In genomic region chr19:33421368-33421767, GRCh38 we compare ENCODE assay signal across 39 cellular contexts.
"Had no signal": no experiment of that assay in that cellular context is flagged by ENCODE, and none has a peak within 500 bp of the region (broad histone marks: within the 10 kb centered on the region; RNA-seq: fewer than 3 reads in every experiment).

No MANE protein-coding gene starts in this region.

- H3K4me1 ChIP-seq: adrenal gland, ascending aorta, body of pancreas, breast epithelium had no signal

- H3K4me3 ChIP-seq: adrenal gland, ascending aorta, body of pancreas, breast epithelium, cardiac muscle cell had no signal

- H3K4me3 Mint-ChIP-seq: activated naive CD4-positive, alpha-beta T cell treated with anti-CD3 and anti-CD28 coated beads for 36 hours; activated naive CD4-positive, alpha-beta T cell treated with anti-CD3 and anti-CD28 coated beads, Interleukin-2, amount 10 ng/mL, durations not matched to agents 7 days and 5 days; activated naive CD4-positive, alpha-beta T cell treated with anti-CD3 and anti-CD28 coated beads, Interleukin-2, amount 50 U/mL, for 24 hours; activated naive CD8-positive, alpha-beta T cell; activated naive CD8-positive, alpha-beta T cell treated with anti-CD3 and anti-CD28 coated beads for 36 hours; activated naive CD8-positive, alpha-beta T cell treated with anti-CD3 and anti-CD28 coated beads, Interleukin-2, amount 10 ng/mL, durations not matched to agents 7 days and 5 days; activated naive CD8-positive, alpha-beta T cell treated with anti-CD3 and anti-CD28 coated beads, Interleukin-2, amount 50 U/mL, for 24 hours; activated T-cell treated with anti-CD3 and anti-CD28 coated beads, Interleukin-2, amount 50 U/mL, for 24 hours; activated T-cell treated with anti-CD3 and anti-CD28 coated beads, Interleukin-2, amount 50 U/mL, for 4 hours; activated T-cell treated with anti-CD3 and anti-CD28 coated beads, Interleukin-2, amount 50 U/mL, for 72 hours; activated T-helper 1 cell treated with anti-CD3 and anti-CD28 coated beads, Interleukin-12 subunit alpha, Interleukin-12 subunit beta, Interleukin-2, Interleukin-4 antibody, amounts not matched to agents 30 ng/mL and 10 ng/mL and 1 ng/mL, durations not matched to agents 14 hours and 24 hours and 36 hours; activated T-helper 17 cell treated with anti-CD3 and anti-CD28 coated beads, Interleukin-2, amount 50 U/mL, for 72 hours; brain; central memory CD8-positive, alpha-beta T cell had no signal

- DNase-seq: activated effector memory CD4-positive, alpha-beta T cell treated with anti-CD3 and anti-CD28 coated beads, Interleukin-2, amount 50 U/mL, for 16 hours; activated effector memory CD4-positive, alpha-beta T cell treated with Interleukin-2 at 50 U/mL for 16 hours; activated gamma-delta T cell; activated gamma-delta T cell treated with Interleukin-2 at 50 U/mL for 16 hours; activated naive CD4-positive, alpha-beta T cell; activated naive CD4-positive, alpha-beta T cell treated with anti-CD3 and anti-CD28 coated beads for 36 hours; activated naive CD4-positive, alpha-beta T cell treated with anti-CD3 and anti-CD28 coated beads, Interleukin-2, amount 10 ng/mL, durations not matched to agents 7 days and 5 days; activated naive CD4-positive, alpha-beta T cell treated with anti-CD3 and anti-CD28 coated beads, Interleukin-2, amount 50 U/mL, for 16 hours; activated naive CD4-positive, alpha-beta T cell treated with Interleukin-2 at 50 U/mL for 16 hours; activated naive CD8-positive, alpha-beta T cell treated with anti-CD3 and anti-CD28 coated beads for 36 hours; activated naive CD8-positive, alpha-beta T cell treated with anti-CD3 and anti-CD28 coated beads, Interleukin-2, amount 10 ng/mL, durations not matched to agents 7 days and 5 days; activated naive CD8-positive, alpha-beta T cell treated with anti-CD3 and anti-CD28 coated beads, Interleukin-2, amount 50 U/mL, for 24 hours; activated T-cell treated with anti-CD3 and anti-CD28 coated beads, Interleukin-2, amount 50 U/mL, for 1 hour; activated T-cell treated with anti-CD3 and anti-CD28 coated beads, Interleukin-2, amount 50 U/mL, for 24 hours; activated T-cell treated with anti-CD3 and anti-CD28 coated beads, Interleukin-2, amount 50 U/mL, for 4 hours; activated T-cell treated with anti-CD3 and anti-CD28 coated beads, Interleukin-2, amount 50 U/mL, for 48 hours; activated T-cell treated with anti-CD3 and anti-CD28 coated beads, Interleukin-2, amount 50 U/mL, for 72 hours; adrenal gland; amniotic stem cell; amygdala; aorta; body of pancreas; brain microvascular endothelial cell; caudate nucleus; central memory CD4-positive, alpha-beta T cell; cerebellar nuclear complex had no signal

- ATAC-seq: activated naive CD4-positive, alpha-beta T cell treated with anti-CD3 and anti-CD28 coated beads, Interleukin-2, amount 50 U/mL, for 72 hours; activated naive CD8-positive, alpha-beta T cell treated with anti-CD3 and anti-CD28 coated beads, Interleukin-2, amount 50 U/mL, for 24 hours; activated T-cell treated with anti-CD3 and anti-CD28 coated beads, Interleukin-2, amount 50 U/mL, for 4 hours; activated T-cell treated with anti-CD3 and anti-CD28 coated beads, Interleukin-2, amount 50 U/mL, for 72 hours; activated T-helper 17 cell treated with anti-CD3 and anti-CD28 coated beads, Interleukin-2, amount 50 U/mL, for 72 hours; body of pancreas had no signal

- H3K27me3 Mint-ChIP-seq: activated naive CD4-positive, alpha-beta T cell treated with anti-CD3 and anti-CD28 coated beads, Interleukin-2, amount 10 ng/mL, durations not matched to agents 7 days and 5 days; activated naive CD4-positive, alpha-beta T cell treated with anti-CD3 and anti-CD28 coated beads, Interleukin-2, amount 50 U/mL, for 24 hours; activated naive CD8-positive, alpha-beta T cell; activated naive CD8-positive, alpha-beta T cell treated with anti-CD3 and anti-CD28 coated beads for 36 hours; activated naive CD8-positive, alpha-beta T cell treated with anti-CD3 and anti-CD28 coated beads, Interleukin-2, amount 10 ng/mL, durations not matched to agents 7 days and 5 days; activated naive CD8-positive, alpha-beta T cell treated with anti-CD3 and anti-CD28 coated beads, Interleukin-2, amount 50 U/mL, for 24 hours; activated T-cell treated with anti-CD3 and anti-CD28 coated beads, Interleukin-2, amount 50 U/mL, for 24 hours; activated T-helper 17 cell treated with anti-CD3 and anti-CD28 coated beads, Interleukin-2, amount 50 U/mL, for 72 hours; brain; central memory CD8-positive, alpha-beta T cell had no signal

- H3K27me3 ChIP-seq: adrenal gland, ascending aorta, body of pancreas, brain microvascular endothelial cell, breast epithelium, cardiac muscle cell had no signal

- H3K9me3 ChIP-seq: adrenal gland, ascending aorta, body of pancreas, breast epithelium had no signal

- H3K9me3 Mint-ChIP-seq: activated naive CD4-positive, alpha-beta T cell treated with anti-CD3 and anti-CD28 coated beads for 36 hours; activated naive CD4-positive, alpha-beta T cell treated with anti-CD3 and anti-CD28 coated beads, Interleukin-2, amount 10 ng/mL, durations not matched to agents 7 days and 5 days; activated naive CD4-positive, alpha-beta T cell treated with anti-CD3 and anti-CD28 coated beads, Interleukin-2, amount 50 U/mL, for 24 hours; activated naive CD4-positive, alpha-beta T cell treated with anti-CD3 and anti-CD28 coated beads, Interleukin-2, amount 50 U/mL, for 72 hours; activated naive CD8-positive, alpha-beta T cell treated with anti-CD3 and anti-CD28 coated beads for 36 hours; activated naive CD8-positive, alpha-beta T cell treated with anti-CD3 and anti-CD28 coated beads, Interleukin-2, amount 10 ng/mL, durations not matched to agents 7 days and 5 days; activated naive CD8-positive, alpha-beta T cell treated with anti-CD3 and anti-CD28 coated beads, Interleukin-2, amount 50 U/mL, for 24 hours; activated T-cell treated with anti-CD3 and anti-CD28 coated beads, Interleukin-2, amount 50 U/mL, for 24 hours; activated T-cell treated with anti-CD3 and anti-CD28 coated beads, Interleukin-2, amount 50 U/mL, for 4 hours; activated T-cell treated with anti-CD3 and anti-CD28 coated beads, Interleukin-2, amount 50 U/mL, for 72 hours; activated T-helper 1 cell treated with anti-CD3 and anti-CD28 coated beads, Interleukin-12 subunit alpha, Interleukin-12 subunit beta, Interleukin-2, Interleukin-4 antibody, amounts not matched to agents 30 ng/mL and 10 ng/mL and 1 ng/mL, durations not matched to agents 14 hours and 24 hours and 36 hours; activated T-helper 17 cell treated with anti-CD3 and anti-CD28 coated beads, Interleukin-2, amount 50 U/mL, for 72 hours; activated T-helper 2 cell treated with anti-CD3 and anti-CD28 coated beads, Interferon-gamma antibody, Interleukin-2, Interleukin-4, amounts not matched to agents 10 μg/mL and 5 μg/mL and 100 μg/mL, durations not matched to agents 14 hours and 24 hours and 36 hours; brain; central memory CD8-positive, alpha-beta T cell had no signal

- H3K36me3 Mint-ChIP-seq: activated naive CD4-positive, alpha-beta T cell treated with anti-CD3 and anti-CD28 coated beads, Interleukin-2, amount 10 ng/mL, durations not matched to agents 7 days and 5 days; activated naive CD4-positive, alpha-beta T cell treated with anti-CD3 and anti-CD28 coated beads, Interleukin-2, amount 50 U/mL, for 24 hours; activated naive CD4-positive, alpha-beta T cell treated with anti-CD3 and anti-CD28 coated beads, Interleukin-2, amount 50 U/mL, for 72 hours; activated naive CD8-positive, alpha-beta T cell; activated naive CD8-positive, alpha-beta T cell treated with anti-CD3 and anti-CD28 coated beads, Interleukin-2, amount 10 ng/mL, durations not matched to agents 7 days and 5 days; brain had no signal

- H3K27ac Mint-ChIP-seq: activated naive CD4-positive, alpha-beta T cell treated with anti-CD3 and anti-CD28 coated beads for 36 hours; activated naive CD4-positive, alpha-beta T cell treated with anti-CD3 and anti-CD28 coated beads, Interleukin-2, amount 10 ng/mL, durations not matched to agents 7 days and 5 days; activated naive CD4-positive, alpha-beta T cell treated with anti-CD3 and anti-CD28 coated beads, Interleukin-2, amount 50 U/mL, for 24 hours; activated naive CD4-positive, alpha-beta T cell treated with anti-CD3 and anti-CD28 coated beads, Interleukin-2, amount 50 U/mL, for 72 hours; activated naive CD8-positive, alpha-beta T cell; activated naive CD8-positive, alpha-beta T cell treated with anti-CD3 and anti-CD28 coated beads for 36 hours; activated naive CD8-positive, alpha-beta T cell treated with anti-CD3 and anti-CD28 coated beads, Interleukin-2, amount 10 ng/mL, durations not matched to agents 7 days and 5 days; activated naive CD8-positive, alpha-beta T cell treated with anti-CD3 and anti-CD28 coated beads, Interleukin-2, amount 50 U/mL, for 24 hours; activated T-cell treated with anti-CD3 and anti-CD28 coated beads, Interleukin-2, amount 50 U/mL, for 24 hours; activated T-cell treated with anti-CD3 and anti-CD28 coated beads, Interleukin-2, amount 50 U/mL, for 72 hours; activated T-helper 1 cell treated with anti-CD3 and anti-CD28 coated beads, Interleukin-12 subunit alpha, Interleukin-12 subunit beta, Interleukin-2, Interleukin-4 antibody, amounts not matched to agents 30 ng/mL and 10 ng/mL and 1 ng/mL, durations not matched to agents 14 hours and 24 hours and 36 hours; activated T-helper 17 cell treated with anti-CD3 and anti-CD28 coated beads, Interleukin-2, amount 50 U/mL, for 72 hours; activated T-helper 2 cell treated with anti-CD3 and anti-CD28 coated beads, Interferon-gamma antibody, Interleukin-2, Interleukin-4, amounts not matched to agents 10 μg/mL and 5 μg/mL and 100 μg/mL, durations not matched to agents 14 hours and 24 hours and 36 hours; brain had no signal

- H3K27ac ChIP-seq: adrenal gland, ascending aorta, body of pancreas, brain microvascular endothelial cell, breast epithelium, cardiac muscle cell had no signal

- FAIRE-seq: astrocyte, bronchial epithelial cell had no signal

- H3K36me3 ChIP-seq: adrenal gland, ascending aorta, brain microvascular endothelial cell, breast epithelium, cardiac muscle cell had no signal
